Comparison of ENCODE assay signal across 13 cellular contexts in the genomic region with DNA sequence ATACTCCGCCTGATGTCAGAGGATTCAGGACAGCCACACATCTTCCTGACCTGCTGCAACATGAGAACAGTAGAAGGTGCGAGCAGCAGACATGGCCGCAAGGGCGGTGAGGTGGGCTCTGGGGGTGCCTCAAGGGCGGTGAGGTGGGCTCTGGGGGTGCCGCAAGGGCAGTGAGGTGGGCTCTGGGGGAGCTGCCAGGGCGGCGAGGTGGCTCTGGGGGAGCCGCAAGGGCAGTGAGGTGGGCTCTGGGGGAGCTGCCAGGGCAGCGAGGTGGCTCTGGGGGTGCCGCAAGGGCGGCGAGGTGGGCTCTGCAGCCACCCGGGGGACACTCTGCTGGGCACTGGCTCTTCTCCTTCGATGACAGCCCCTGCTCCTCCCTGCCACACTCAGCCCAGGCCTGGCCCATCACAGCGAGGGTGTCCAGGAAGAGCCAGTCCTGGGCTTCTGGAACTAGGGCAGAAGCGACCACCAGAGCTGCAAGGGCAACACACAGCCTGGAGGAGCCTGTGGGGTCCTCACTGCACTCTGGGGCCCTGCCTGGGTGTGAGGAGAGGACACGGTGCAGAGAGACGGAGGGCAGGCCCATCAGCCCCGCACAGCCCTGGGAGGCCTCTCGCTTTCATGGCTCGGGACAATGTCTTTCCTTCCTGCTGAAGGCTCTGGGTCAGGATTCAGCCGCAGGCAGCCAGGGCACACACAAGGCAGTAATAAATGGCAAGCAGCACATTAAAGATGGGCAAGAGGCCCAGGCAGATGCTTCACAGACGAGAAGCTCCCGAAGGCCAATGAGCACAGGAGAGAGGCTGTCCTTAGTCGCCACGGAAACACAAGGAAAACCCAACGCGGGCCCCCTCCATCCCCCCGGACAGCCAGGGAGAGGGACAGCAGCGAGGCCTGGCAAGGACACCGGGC. TPM values are rescaled to one million over a fixed set of nuclear protein-coding genes. Genes with fewer than 3 reads are reported as not detected.
DNase-seq lines count a peak whose midpoint lies in the region; ATAC-seq and TF ChIP-seq lines count a peak whose summit lies in the region.
"Had no signal": no experiment of that assay in that cellular context is flagged by ENCODE, and none has a peak within 500 bp of the region (broad histone marks: within the 10 kb centered on the region; RNA-seq: fewer than 3 reads in every experiment).

No MANE protein-coding gene starts in this region.

- no peaks in the 10 kb centered on the region for H3K36me3 Mint-ChIP-seq in CD8-positive, alpha-beta T cell
- no peaks in the 10 kb centered on the region for H3K36me3 Mint-ChIP-seq in activated T-cell treated with anti-CD3 and anti-CD28 coated beads, Interleukin-2, amount 50 U/mL, for 24 hours (ENCODE audit: low read depth)
- H3K36me3 Mint-ChIP-seq: activated naive CD8-positive, alpha-beta T cell had no signal

- intact Hi-C loops in Panc1 (cut with micrococcal nuclease; ENCODE audit: unreplicated experiment) = no loop called here
- intact Hi-C loops in spleen (cut with DNase I; ENCODE audit: low total_unique reads) = no loop called here
- intact Hi-C loops in CD8-positive, alpha-beta T cell (cut with DNase I, micrococcal nuclease) = no loop called here

- H3K27me3 ChIP-seq in Panc1 (ENCODE audit: control insufficient read depth, insufficient read depth, low read length) = no peaks in the 10 kb centered on the region
- H3K27me3 ChIP-seq in spleen (replicated peaks in 1 of 7) = no peaks in the 10 kb centered on the region
- no peaks in the 10 kb centered on the region for H3K27me3 ChIP-seq in CD8-positive, alpha-beta T cell (ENCODE audit: insufficient read depth, low read length)

- peak; percentile 75 for ATAC-seq in Panc1
- ATAC-seq in CD8-positive, alpha-beta T cell = no peak
- ATAC-seq: activated CD8-positive, alpha-beta T cell treated with anti-CD3 and anti-CD28 coated beads for 36 hours had no signal

- H3K27ac ChIP-seq in Panc1 (ENCODE audit: low read length) (peak overlapping the region; percentile 62), spleen (no peak overlapping the region)
- H3K27ac ChIP-seq in CD8-positive, alpha-beta T cell (ENCODE audit: low read depth, low read length) = no peak overlapping the region
- H3K27ac ChIP-seq: tibial artery had no signal

- H3K4me1 Mint-ChIP-seq in CD8-positive, alpha-beta T cell (ENCODE audit: low read depth) = peaks cover 14% of the 10 kb centered on the region
- H3K4me1 Mint-ChIP-seq in activated T-cell treated with anti-CD3 and anti-CD28 coated beads, Interleukin-2, amount 50 U/mL, for 24 hours (ENCODE audit: low read depth) = peaks cover 13% of the 10 kb centered on the region

- BruUV-seq in Panc1 (replicated peaks; lab: Mats Ljungman, UMichigan) = no TSS peak

- TF ChIP-seq CTCF in Panc1 (IDR thresholded peaks at IDR 0.05) (no peak), foreskin fibroblast (IDR thresholded peaks at IDR 0.05; ENCODE audit: low read depth, low read length) (no peak), spleen (IDR thresholded peaks at IDR 0.05 in 8 of 11, conservative IDR thresholded peaks at IDR 0.05 in 3 of 11) (no peak)
- no peak for TF ChIP-seq CTCF in CD8-positive, alpha-beta T cell (IDR thresholded peaks at IDR 0.05)

- DNase-seq in activated CD8-positive, alpha-beta memory T cell treated with anti-CD3 and anti-CD28 coated beads, Interleukin-2, amount 50 U/mL, for 4 hours = peak; percentile 13
- DNase-seq in activated CD8-positive, alpha-beta memory T cell treated with anti-CD3 and anti-CD28 coated beads, Interleukin-2, amount 50 U/mL, for 48 hours = no peak
- DNase-seq in Panc1 (ENCODE audit: low read depth, low spot score) = no peak
- peak; percentile 44 to 76 for DNase-seq in foreskin fibroblast
- DNase-seq in spleen = peak; percentile 61
- no peak for DNase-seq in CD8-positive, alpha-beta T cell
- DNase-seq in SKM-1 treated with dmso at 0.1 percent for 144 hours (lab: John Stamatoyannopoulos, UW; ENCODE audit: unreplicated experiment) = no peak
- no peak for DNase-seq in activated T-cell treated with anti-CD3 and anti-CD28 coated beads, Interleukin-2, amount 50 U/mL, for 24 hours
- DNase-seq: activated CD8-positive, alpha-beta T cell treated with anti-CD3 and anti-CD28 coated beads for 36 hours; effector CD8-positive, alpha-beta T cell; NCI-H1105 treated with DMSO at 0.1 percent for 48 hours; tibial artery had no signal

- no peak overlapping the region for H3K27ac Mint-ChIP-seq in CD8-positive, alpha-beta T cell
- no peak overlapping the region for H3K27ac Mint-ChIP-seq in activated T-cell treated with anti-CD3 and anti-CD28 coated beads, Interleukin-2, amount 50 U/mL, for 24 hours
- H3K27ac Mint-ChIP-seq: activated CD8-positive, alpha-beta T cell treated with anti-CD3 and anti-CD28 coated beads for 36 hours; activated naive CD8-positive, alpha-beta T cell had no signal

- H3K4me3 ChIP-seq in Panc1 (ENCODE audit: low read depth in 2 of 2, low read length in 2 of 2) (no peak overlapping the region), foreskin fibroblast (ENCODE audit: low read depth in 1 of 2, low read length in 2 of 2) (no peak overlapping the region), spleen (no peak overlapping the region)
- no peak overlapping the region for H3K4me3 ChIP-seq in CD8-positive, alpha-beta T cell (ENCODE audit: low read depth, low read length)
- H3K4me3 ChIP-seq: tibial artery had no signal

- H3K36me3 ChIP-seq in Panc1 (ENCODE audit: control insufficient read depth, insufficient read depth, low read length) (no peaks in the 10 kb centered on the region), spleen (no peaks in the 10 kb centered on the region)
- no peaks in the 10 kb centered on the region for H3K36me3 ChIP-seq in CD8-positive, alpha-beta T cell (ENCODE audit: insufficient read depth, low read length)
- H3K36me3 ChIP-seq: tibial artery had no signal

- no peak for TF ChIP-seq POLR2A in spleen (IDR thresholded peaks at IDR 0.05)

- H3K9me3 ChIP-seq in Panc1 (ENCODE audit: control insufficient read depth, insufficient read depth, low read depth, low read length) (no peaks in the 10 kb centered on the region), spleen (no peaks in the 10 kb centered on the region)
- H3K9me3 ChIP-seq in CD8-positive, alpha-beta T cell (ENCODE audit: low read length) = no peaks in the 10 kb centered on the region
- H3K9me3 ChIP-seq: tibial artery had no signal

- in situ Hi-C loops in Panc1 (cut with HindIII; ENCODE audit: low pct_unique_long_range_greater_than_20kb, low sequenced_read_pairs) = no loop called here

- H3K27me3 Mint-ChIP-seq in CD8-positive, alpha-beta T cell (ENCODE audit: low read depth) = no peaks in the 10 kb centered on the region
- H3K27me3 Mint-ChIP-seq in activated T-cell treated with anti-CD3 and anti-CD28 coated beads, Interleukin-2, amount 50 U/mL, for 24 hours = no peaks in the 10 kb centered on the region
- H3K27me3 Mint-ChIP-seq: activated CD8-positive, alpha-beta T cell treated with anti-CD3 and anti-CD28 coated beads for 36 hours; activated naive CD8-positive, alpha-beta T cell had no signal

- H3K4me3 Mint-ChIP-seq in CD8-positive, alpha-beta T cell = no peak overlapping the region
- H3K4me3 Mint-ChIP-seq in activated T-cell treated with anti-CD3 and anti-CD28 coated beads, Interleukin-2, amount 50 U/mL, for 24 hours = no peak overlapping the region
- H3K4me3 Mint-ChIP-seq: activated CD8-positive, alpha-beta T cell treated with anti-CD3 and anti-CD28 coated beads for 36 hours; activated naive CD8-positive, alpha-beta T cell had no signal

- WGBS in spleen, 5 donors = 74 to 88% (median 83%) methylated on average over 29 to 32 of the region's 32 CpGs

- POLR2A ChIA-PET in Panc1 (lab: Charles Lee) = no interaction called here
- POLR2A ChIA-PET in CD8-positive, alpha-beta T cell (lab: Charles Lee) = no interaction called here

- CTCF ChIA-PET in Panc1 (lab: Charles Lee) = no interaction called here
- CTCF ChIA-PET in CD8-positive, alpha-beta T cell (lab: Charles Lee) = no interaction called here

- H3K9me3 Mint-ChIP-seq in CD8-positive, alpha-beta T cell = no peaks in the 10 kb centered on the region
- H3K9me3 Mint-ChIP-seq in activated T-cell treated with anti-CD3 and anti-CD28 coated beads, Interleukin-2, amount 50 U/mL, for 24 hours = no peaks in the 10 kb centered on the region
- H3K9me3 Mint-ChIP-seq: activated CD8-positive, alpha-beta T cell treated with anti-CD3 and anti-CD28 coated beads for 36 hours had no signal

- H3K4me1 ChIP-seq in Panc1 (ENCODE audit: control insufficient read depth, insufficient read depth, low read length) (peaks cover 35% of the 10 kb centered on the region), spleen (peaks cover 0 to 15% (median 10%) of the 10 kb centered on the region in 6 donors)
- no peaks in the 10 kb centered on the region for H3K4me1 ChIP-seq in CD8-positive, alpha-beta T cell (ENCODE audit: insufficient read depth, low read length)
- H3K4me1 ChIP-seq: tibial artery had no signal

RNA-seq across cellular contexts. Expression of gene STK32C, which starts 42.5 kb away (rescaled TPM):
- total RNA-seq in Panc1 (2021; ENCODE audit: unreplicated experiment) (53.7 TPM), spleen (10 to 100 TPM in 6 of 7 donors, 1 to 10 TPM in 1; 9.6 to 27.8 (median 15.4) TPM)
- 74.8 TPM for polyA plus RNA-seq in Panc1 (2012; ENCODE audit: insufficient read length)
- 10 to 100 TPM; 13.2 to 23.8 (median 16.0) TPM for polyA plus RNA-seq in spleen
- 1 to 10 TPM; 5.0 to 5.4 TPM for total RNA-seq in CD8-positive, alpha-beta T cell

Comparison
In these comparisons a context has a peak if more than half of its experiments do, and no peak if none do; other contexts are left out.
1. DNase-seq: peak in activated CD8-positive, alpha-beta memory T cell treated with anti-CD3 and anti-CD28 coated beads, Interleukin-2, amount 50 U/mL, for 4 hours (single experiment), foreskin fibroblast (2 of 2) and spleen (single experiment); none in activated CD8-positive, alpha-beta memory T cell treated with anti-CD3 and anti-CD28 coated beads, Interleukin-2, amount 50 U/mL, for 48 hours (single experiment), Panc1 (single experiment), CD8-positive, alpha-beta T cell (0 of 7), SKM-1 treated with dmso at 0.1 percent for 144 hours (single experiment) and activated T-cell treated with anti-CD3 and anti-CD28 coated beads, Interleukin-2, amount 50 U/mL, for 24 hours (single experiment).